ENCODE assay signal across 16 cellular contexts in genomic region chr3:177350051-177350565, GRCh38.
A peak's percentile ranks its signal among the peaks of the same experiment; 100 is the strongest.
DNase-seq lines count a peak whose midpoint lies in the region; ATAC-seq, FAIRE-seq and TF ChIP-seq lines count a peak whose summit lies in the region.
"Had no signal": no experiment of that assay in that cellular context is flagged by ENCODE, and none has a peak within 500 bp of the region (broad histone marks: within the 10 kb centered on the region; RNA-seq: fewer than 3 reads in every experiment).

No MANE protein-coding gene starts in this region.

- H3K36me3 ChIP-seq in DOHH2 (ENCODE audit: control insufficient read depth, low read length), result no peaks in the 10 kb centered on the region
- no peaks in the 10 kb centered on the region for H3K36me3 ChIP-seq in parathyroid adenoma (ENCODE audit: control insufficient read depth, insufficient read depth, low read length)
- H3K36me3 ChIP-seq: gastrocnemius medialis, right atrium auricular region had no signal

- no peak for FAIRE-seq in HTR-8/SVneo (lab: Jason Lieb, UNC)
- FAIRE-seq: H1 had no signal

- no peaks in the 10 kb centered on the region for H3K27me3 ChIP-seq in DOHH2 (ENCODE audit: control insufficient read depth, low read length)
- no peaks in the 10 kb centered on the region for H3K27me3 ChIP-seq in parathyroid adenoma (ENCODE audit: control insufficient read depth, insufficient read depth, low read length)
- H3K27me3 ChIP-seq: gastrocnemius medialis, right atrium auricular region had no signal

- no peaks in the 10 kb centered on the region for H3K9me2 ChIP-seq in DOHH2 (replicated peaks; ENCODE audit: control insufficient read depth, low read length)

- H3K27ac ChIP-seq in DOHH2 (ENCODE audit: low read depth, low read length) (peak overlapping the region; percentile 83), parathyroid adenoma (no peak overlapping the region)
- H3K27ac ChIP-seq: gastrocnemius medialis, right atrium auricular region had no signal

- H3K9ac ChIP-seq in parathyroid adenoma, result no peak overlapping the region

- peak overlapping the region; percentile 13 for H3K4me3 ChIP-seq in DOHH2 (ENCODE audit: low read length)
- H3K4me3 ChIP-seq in parathyroid adenoma (ENCODE audit: low read depth, low read length), result no peak overlapping the region
- H3K4me3 ChIP-seq: gastrocnemius medialis, lung, right atrium auricular region had no signal

- H3F3A ChIP-seq in DOHH2 (ENCODE audit: control insufficient read depth, insufficient read depth), result peaks cover 15% of the 10 kb centered on the region

- DNase-seq in RPMI7951 (ENCODE audit: low read depth) (peak; percentile 59), epidermal melanocyte (ENCODE audit: insufficient read length, low spot score) (peak; percentile 53), HTR-8/SVneo (ENCODE audit: insufficient read length, low spot score) (no peak), 8988T (no peak)
- DNase-seq: activated CD8-positive, alpha-beta memory T cell treated with anti-CD3 and anti-CD28 coated beads for 24 hours; activated T-cell treated with anti-CD3 and anti-CD28 coated beads, Interleukin-2, amount 50 U/mL, for 72 hours; DMS79 treated with DMSO at 0.1 percent for 48 hours; gastrocnemius medialis; NCI-H69; SHP77 had no signal

- H3K4me2 ChIP-seq in DOHH2 (ENCODE audit: low read length) (peak overlapping the region; percentile 78), parathyroid adenoma (ENCODE audit: low read length) (no peak overlapping the region)

- peak overlapping the region; percentile 26 for H2AFZ ChIP-seq in parathyroid adenoma

- peaks cover 84% of the 10 kb centered on the region for H3K4me1 ChIP-seq in DOHH2 (ENCODE audit: control insufficient read depth, low read length)
- H3K4me1 ChIP-seq in parathyroid adenoma, result peaks cover 13% of the 10 kb centered on the region

- no peaks in the 10 kb centered on the region for H4K20me1 ChIP-seq in DOHH2 (ENCODE audit: control insufficient read depth, insufficient read depth, low read depth, low read length)

- H3K79me2 ChIP-seq in DOHH2 (ENCODE audit: control insufficient read depth, low read length) (no peaks in the 10 kb centered on the region), parathyroid adenoma (no peaks in the 10 kb centered on the region)

- H3K9me3 ChIP-seq in DOHH2 (ENCODE audit: control insufficient read depth, insufficient read depth, low read length) (no peaks in the 10 kb centered on the region), parathyroid adenoma (ENCODE audit: control insufficient read depth, low read length) (no peaks in the 10 kb centered on the region)
- H3K9me3 ChIP-seq: gastrocnemius medialis, right atrium auricular region had no signal

- no peak for ATAC-seq in GM21515 (IDR thresholded peaks at IDR 0.05; ENCODE audit: unreplicated experiment)
- ATAC-seq: activated T-cell treated with anti-CD3 and anti-CD28 coated beads, Interleukin-2, amount 50 U/mL, for 72 hours; gastrocnemius medialis had no signal

- TF ChIP-seq CTCF in DOHH2 (IDR thresholded peaks at IDR 0.05; ENCODE audit: low read depth, low read length, poor library complexity, severe bottlenecking), result no peak
- TF ChIP-seq CTCF in parathyroid adenoma (IDR thresholded peaks at IDR 0.05), result no peak

Comparison
In these comparisons a context has a peak if more than half of its experiments do, and no peak if none do; other contexts are left out.
1. DNase-seq: peak in RPMI7951 (single experiment) and epidermal melanocyte (single experiment); none in HTR-8/SVneo (single experiment) and 8988T (single experiment).